ENCODE assay signal across 1 cellular context in genomic region chrX:123339201-123339905, GRCh38.
TF ChIP-seq lines count a peak whose summit lies in the region.

No MANE protein-coding gene starts in this region.

TF ChIP-seq in SK-N-SH treated with all-trans-retinoic acid at 6 μM for 48 hours, 23 proteins besides CTCF, POLR2A, EP300 and RAD21 (continued from another document):
- no peak for TF ChIP-seq RARB (CRISPR knock-in tag; IDR thresholded peaks at IDR 0.05)
- TF ChIP-seq SNAI2 (CRISPR knock-in tag; IDR thresholded peaks at IDR 0.05), result no peak
- no peak for TF ChIP-seq ZNF70 (CRISPR knock-in tag; IDR thresholded peaks at IDR 0.05)
- no peak for TF ChIP-seq ZFP30 (CRISPR knock-in tag; IDR thresholded peaks at IDR 0.05)
